ENCODE assay signal across 8 cellular contexts in genomic region chr14:102316746-102317563, GRCh38. TPM values are rescaled to one million over a fixed set of nuclear protein-coding genes. Genes with fewer than 3 reads are reported as not detected.
DNase-seq lines count a peak whose midpoint lies in the region; ATAC-seq, FAIRE-seq and TF ChIP-seq lines count a peak whose summit lies in the region.

No MANE protein-coding gene starts in this region.

- BruUV-seq in HepG2 (replicated peaks; lab: Mats Ljungman, UMichigan) = no TSS peak

- POLR2A ChIA-PET in HepG2 (lab: Yijun Ruan, JAX) = interaction anchor here (0.6 to 1.4 kb wide), 7 partner anchors 12 to 1602 kb away, joined by 3 to 7 read pairs (median 3); partner anchors contain the start of genes CINP, TECPR2 and WDR20

- TF ChIP-seq EP300 in HepG2 (IDR thresholded peaks at IDR 0.05; ENCODE audit: low read depth in 2 of 2, low read length in 2 of 2) (peak; percentile 18 to 54; a peak in 2 of 4 replicates), HepG2 (CRISPR knock-in tag; IDR thresholded peaks at IDR 0.05; ENCODE audit: borderline replicate concordance) (no peak)

- peak in 1 of 2 experiments; percentile 25; a peak in 2 of 4 replicates for TF ChIP-seq POLR2A in HepG2 (IDR thresholded peaks at IDR 0.05; ENCODE audit: insufficient read depth in 1 of 2, low read depth in 2 of 2, low read length in 2 of 2)

- H3K9me3 ChIP-seq in HepG2 (ENCODE audit: low read length) = no peaks in the 10 kb centered on the region

- CTCF ChIA-PET in HepG2 (lab: Yijun Ruan, JAX; ENCODE audit: low intra/inter-chr PET ratio, low total read pairs) = interaction anchor here (1.5 to 1.7 kb wide), 2 partner anchors 21 to 82 kb away, joined by 3 to 4 read pairs; no protein-coding TSS in a partner anchor

- peak overlapping the region; percentile 79 for H3K27ac Mint-ChIP-seq in dendritic cell treated with granulocyte-macrophage colony-stimulating factor and Interleukin-4, amounts not matched to agents 40 ng/mL and 50 ng/mL, for 4 days

- in situ Hi-C loops in HepG2 (cut with HindIII; ENCODE audit: extremely low pct_ligation_motif_present, low pct_unique_long_range_greater_than_20kb) = loop anchor here (5.0 to 10.0 kb wide), 2 partner anchors 242 to 355 kb away; partner anchors contain the start of gene DYNC1H1

- DNase-seq in CD1c-positive myeloid dendritic cell (ENCODE audit: extremely low spot score) = peak; percentile 96
- DNase-seq in NCI-H69 (lab: John Stamatoyannopoulos, UW) = peak; percentile 95
- DNase-seq in activated CD4-positive, alpha-beta T cell treated with anti-CD3 and anti-CD28 coated beads, Interleukin-2, amount 50 U/mL, for 1 hour = peak; percentile 95
- peak; percentile 83 for DNase-seq in HepG2 (ENCODE audit: low spot score)
- DNase-seq in stimulated activated CD4-positive, alpha-beta T cell treated with anti-CD3 and anti-CD28 coated beads, Interleukin-2, amount 100 ng/mL, for 48 hours = peak; percentile 98 to 100

- H3K27me3 Mint-ChIP-seq in dendritic cell treated with granulocyte-macrophage colony-stimulating factor and Interleukin-4, amounts not matched to agents 40 ng/mL and 50 ng/mL, for 4 days = peaks cover 12% of the 10 kb centered on the region

- H3K27me3 ChIP-seq in HepG2 (ENCODE audit: control insufficient read depth in 1 of 2, insufficient read depth in 2 of 2, low read length in 2 of 2) = no peaks in the 10 kb centered on the region; a peak in 1 of 5 replicates

- H3K36me3 Mint-ChIP-seq in dendritic cell treated with granulocyte-macrophage colony-stimulating factor and Interleukin-4, amounts not matched to agents 40 ng/mL and 50 ng/mL, for 4 days (ENCODE audit: low read depth) = peaks cover 6% of the 10 kb centered on the region

- H3K9me3 Mint-ChIP-seq in dendritic cell treated with granulocyte-macrophage colony-stimulating factor and Interleukin-4, amounts not matched to agents 40 ng/mL and 50 ng/mL, for 4 days = no peaks in the 10 kb centered on the region

- peak overlapping the region; percentile 77 to 97 (median 86) for H3K4me3 ChIP-seq in HepG2 (replicated peaks in 1 of 3; ENCODE audit: insufficient read depth in 1 of 3, low read depth in 2 of 3, low read length in 3 of 3)

- H2AFZ ChIP-seq in HepG2 (ENCODE audit: low read length) = peak overlapping the region; percentile 93

- peak overlapping the region; percentile 86 for H3K4me2 ChIP-seq in HepG2 (ENCODE audit: low read depth, low read length)

- TF ChIP-seq RAD21 in HepG2 (CRISPR knock-in tag; IDR thresholded peaks at IDR 0.05) = 0 out of 2 replicates have a peak, but pooled peaks have one; percentile 26

- H3K36me3 ChIP-seq in HepG2 (replicated peaks in 1 of 2; ENCODE audit: control insufficient read depth in 1 of 2, insufficient read depth in 2 of 2, low read length in 2 of 2) = no peaks in the 10 kb centered on the region

- peak; percentile 93 for TF ChIP-seq CTCF in HepG2 (CRISPR knock-in tag; IDR thresholded peaks at IDR 0.05)

- peaks cover 55% of the 10 kb centered on the region for H3K4me1 ChIP-seq in HepG2 (ENCODE audit: insufficient read depth, low read length)

- 1% methylated on average over 28 of the region's 54 CpGs for WGBS in HepG2 (ENCODE audit: low lambda C conversion rate)

- H3K9ac ChIP-seq in HepG2 (ENCODE audit: insufficient read depth, low read depth, low read length) = peak overlapping the region; percentile 98

- ATAC-seq in GM19395 (IDR thresholded peaks at IDR 0.05; ENCODE audit: unreplicated experiment) = peak; percentile 70
- peak; percentile 69 for ATAC-seq in HG03521 (IDR thresholded peaks at IDR 0.05; ENCODE audit: unreplicated experiment)
- ATAC-seq in HepG2 = peak; percentile 52

- H3K27ac ChIP-seq in HepG2 (ENCODE audit: extremely low read length, insufficient read depth, low read length) = peak overlapping the region; percentile 80

- peaks cover 7% of the 10 kb centered on the region for H3K79me2 ChIP-seq in HepG2 (ENCODE audit: insufficient read depth, low read length)

- no peak for FAIRE-seq in HepG2 (lab: Jason Lieb, UNC)

- intact Hi-C loops in dendritic cell treated with granulocyte-macrophage colony-stimulating factor and Interleukin-4, amounts not matched to agents 40 ng/mL and 50 ng/mL, for 4 days (cut with micrococcal nuclease) = loop anchor here (2.0 to 10.0 kb wide), 2 partner anchors 230 to 352 kb away; partner anchors contain the start of genes DYNC1H1 and HSP90AA1
- intact Hi-C loops in HepG2 (cut with micrococcal nuclease; ENCODE audit: unreplicated experiment) = loop anchor here (5.0 kb wide), 2 partner anchors 175 to 200 kb away; no protein-coding TSS in a partner anchor

- H3K4me1 Mint-ChIP-seq in dendritic cell treated with granulocyte-macrophage colony-stimulating factor and Interleukin-4, amounts not matched to agents 40 ng/mL and 50 ng/mL, for 4 days (ENCODE audit: low read depth) = peaks cover 41% of the 10 kb centered on the region

- no peaks in the 10 kb centered on the region for H4K20me1 ChIP-seq in HepG2 (ENCODE audit: insufficient read depth, low read length)

- H3K4me3 Mint-ChIP-seq in dendritic cell treated with granulocyte-macrophage colony-stimulating factor and Interleukin-4, amounts not matched to agents 40 ng/mL and 50 ng/mL, for 4 days = peak overlapping the region; percentile 80

RNA-seq across cellular contexts. Expression of gene ZNF839, which starts 2.6 kb away (rescaled TPM):
- total RNA-seq in HepG2 (2016; rRNA removed; fragmentation: Illumina TruSeq; extraction: Trizol) = 8.2 and 12.8 TPM in 2 replicates
- 9.1 and 10.6 TPM in 2 replicates for total RNA-seq in HepG2 (2016; cell fraction: cytosol; rRNA removed; fragmentation: Illumina TruSeq; extraction: Trizol; ENCODE audit: low read depth)
- 8.4 and 10.7 TPM in 2 replicates for total RNA-seq in HepG2 (2016; cell fraction: insoluble cytoplasmic fraction; rRNA removed; fragmentation: Illumina TruSeq; extraction: Trizol)
- total RNA-seq in HepG2 (2016; cell fraction: membrane; rRNA removed; fragmentation: Illumina TruSeq; extraction: Trizol) = 9.6 and 11.1 TPM in 2 replicates
- total RNA-seq in HepG2 (2016; cell fraction: nucleus; rRNA removed; fragmentation: Illumina TruSeq; extraction: Trizol) = 11.5 and 11.8 TPM in 2 replicates
- 9.3 and 11.1 TPM in 2 replicates for polyA plus RNA-seq in HepG2 (2011; rRNA removed)
- 5.1 and 6.1 TPM in 2 replicates for polyA plus RNA-seq in HepG2 (2011; cell fraction: cytosol; rRNA removed)
- 26.5 and 27.5 TPM in 2 replicates for polyA plus RNA-seq in HepG2 (2011; cell fraction: nucleus; rRNA removed)
- 4.2 and 5.2 TPM in 2 replicates for polyA plus RNA-seq in HepG2 (2012)
- 1.3 and 1.6 TPM in 2 replicates for polyA plus RNA-seq in HepG2 (2016; cell fraction: cytosol; fragmentation: Illumina TruSeq; extraction: Trizol; ENCODE audit: low read depth)
- 5.7 and 6.5 TPM in 2 replicates for polyA plus RNA-seq in HepG2 (2016; cell fraction: insoluble cytoplasmic fraction; fragmentation: Illumina TruSeq; extraction: Trizol; ENCODE audit: low read depth)
- polyA plus RNA-seq in HepG2 (2016; cell fraction: membrane; fragmentation: Illumina TruSeq; extraction: Trizol; ENCODE audit: low read depth) = 3.0 and 4.1 TPM in 2 replicates
- 33.2 and 35.7 TPM in 2 replicates for polyA plus RNA-seq in HepG2 (2016; cell fraction: nucleus; fragmentation: Illumina TruSeq; extraction: Trizol; ENCODE audit: insufficient read depth, low read depth)
- polyA minus RNA-seq in HepG2 (2011; rRNA and poly(A)+ RNA removed; ENCODE audit: low replicate concordance) = 7.4 and 14.9 TPM in 2 replicates
- 4.6 and 4.8 TPM in 2 replicates for polyA minus RNA-seq in HepG2 (2011; cell fraction: cytosol; rRNA and poly(A)+ RNA removed)
- polyA minus RNA-seq in HepG2 (2011; cell fraction: nucleus; rRNA and poly(A)+ RNA removed) = 11.6 and 11.8 TPM in 2 replicates

RNA-seq across cellular contexts. Expression of gene MOK, which starts 12.0 kb away (rescaled TPM):
- 11.8 and 15.3 TPM in 2 replicates for total RNA-seq in HepG2 (2016; rRNA removed; fragmentation: Illumina TruSeq; extraction: Trizol)
- total RNA-seq in HepG2 (2016; cell fraction: cytosol; rRNA removed; fragmentation: Illumina TruSeq; extraction: Trizol; ENCODE audit: low read depth) = 7.0 and 12.1 TPM in 2 replicates
- total RNA-seq in HepG2 (2016; cell fraction: insoluble cytoplasmic fraction; rRNA removed; fragmentation: Illumina TruSeq; extraction: Trizol) = 10.5 and 15.8 TPM in 2 replicates
- total RNA-seq in HepG2 (2016; cell fraction: membrane; rRNA removed; fragmentation: Illumina TruSeq; extraction: Trizol) = 15.2 and 16.8 TPM in 2 replicates
- total RNA-seq in HepG2 (2016; cell fraction: nucleus; rRNA removed; fragmentation: Illumina TruSeq; extraction: Trizol) = 26.0 and 26.9 TPM in 2 replicates
- 16.9 and 17.6 TPM in 2 replicates for polyA plus RNA-seq in HepG2 (2011; rRNA removed)
- polyA plus RNA-seq in HepG2 (2011; cell fraction: cytosol; rRNA removed) = 10.7 and 15.6 TPM in 2 replicates
- polyA plus RNA-seq in HepG2 (2011; cell fraction: nucleus; rRNA removed) = 56.1 and 57.8 TPM in 2 replicates
- polyA plus RNA-seq in HepG2 (2012) = 7.0 and 8.7 TPM in 2 replicates
- 13.9 and 14.7 TPM in 2 replicates for polyA plus RNA-seq in HepG2 (2016; cell fraction: cytosol; fragmentation: Illumina TruSeq; extraction: Trizol; ENCODE audit: low read depth)
- 15.1 and 15.7 TPM in 2 replicates for polyA plus RNA-seq in HepG2 (2016; cell fraction: insoluble cytoplasmic fraction; fragmentation: Illumina TruSeq; extraction: Trizol; ENCODE audit: low read depth)
- polyA plus RNA-seq in HepG2 (2016; cell fraction: membrane; fragmentation: Illumina TruSeq; extraction: Trizol; ENCODE audit: low read depth) = 19.4 and 21.3 TPM in 2 replicates
- polyA plus RNA-seq in HepG2 (2016; cell fraction: nucleus; fragmentation: Illumina TruSeq; extraction: Trizol; ENCODE audit: insufficient read depth, low read depth) = 51.9 and 52.5 TPM in 2 replicates
- polyA minus RNA-seq in HepG2 (2011; rRNA and poly(A)+ RNA removed; ENCODE audit: low replicate concordance) = 4.3 and 8.7 TPM in 2 replicates
- polyA minus RNA-seq in HepG2 (2011; cell fraction: cytosol; rRNA and poly(A)+ RNA removed) = 5.2 and 5.4 TPM in 2 replicates
- 29.5 and 42.1 TPM in 2 replicates for polyA minus RNA-seq in HepG2 (2011; cell fraction: nucleus; rRNA and poly(A)+ RNA removed)

RNA-seq across cellular contexts. Expression of gene CINP, which starts 45.7 kb away (rescaled TPM):
- total RNA-seq in HepG2 (2016; rRNA removed; fragmentation: Illumina TruSeq; extraction: Trizol) = 42.8 and 59.7 TPM in 2 replicates
- 9.8 and 10.7 TPM in 2 replicates for total RNA-seq in HepG2 (2016; cell fraction: cytosol; rRNA removed; fragmentation: Illumina TruSeq; extraction: Trizol; ENCODE audit: low read depth)
- total RNA-seq in HepG2 (2016; cell fraction: insoluble cytoplasmic fraction; rRNA removed; fragmentation: Illumina TruSeq; extraction: Trizol) = 42.0 and 63.9 TPM in 2 replicates
- total RNA-seq in HepG2 (2016; cell fraction: membrane; rRNA removed; fragmentation: Illumina TruSeq; extraction: Trizol) = 19.4 and 21.7 TPM in 2 replicates
- 14.1 and 15.2 TPM in 2 replicates for total RNA-seq in HepG2 (2016; cell fraction: nucleus; rRNA removed; fragmentation: Illumina TruSeq; extraction: Trizol)
- polyA plus RNA-seq in HepG2 (2011; rRNA removed) = 30.9 and 32.8 TPM in 2 replicates
- 37.0 and 48.8 TPM in 2 replicates for polyA plus RNA-seq in HepG2 (2011; cell fraction: cytosol; rRNA removed)
- polyA plus RNA-seq in HepG2 (2011; cell fraction: nucleus; rRNA removed) = 9.4 and 12.4 TPM in 2 replicates
- polyA plus RNA-seq in HepG2 (2012) = 22.1 and 22.3 TPM in 2 replicates
- 14.5 and 14.8 TPM in 2 replicates for polyA plus RNA-seq in HepG2 (2016; cell fraction: cytosol; fragmentation: Illumina TruSeq; extraction: Trizol; ENCODE audit: low read depth)
- 70.2 and 75.7 TPM in 2 replicates for polyA plus RNA-seq in HepG2 (2016; cell fraction: insoluble cytoplasmic fraction; fragmentation: Illumina TruSeq; extraction: Trizol; ENCODE audit: low read depth)
- polyA plus RNA-seq in HepG2 (2016; cell fraction: membrane; fragmentation: Illumina TruSeq; extraction: Trizol; ENCODE audit: low read depth) = 15.8 and 20.2 TPM in 2 replicates
- polyA plus RNA-seq in HepG2 (2016; cell fraction: nucleus; fragmentation: Illumina TruSeq; extraction: Trizol; ENCODE audit: insufficient read depth, low read depth) = 24.1 and 25.0 TPM in 2 replicates
- 47.0 and 60.6 TPM in 2 replicates for polyA minus RNA-seq in HepG2 (2011; rRNA and poly(A)+ RNA removed; ENCODE audit: low replicate concordance)
- polyA minus RNA-seq in HepG2 (2011; cell fraction: cytosol; rRNA and poly(A)+ RNA removed) = 13.5 and 13.8 TPM in 2 replicates
- polyA minus RNA-seq in HepG2 (2011; cell fraction: nucleus; rRNA and poly(A)+ RNA removed) = 17.0 and 18.9 TPM in 2 replicates

RNA-seq across cellular contexts. Expression of gene TECPR2, which starts 45.8 kb away (rescaled TPM):
- total RNA-seq in HepG2 (2016; rRNA removed; fragmentation: Illumina TruSeq; extraction: Trizol) = 5.7 and 13.6 TPM in 2 replicates
- total RNA-seq in HepG2 (2016; cell fraction: cytosol; rRNA removed; fragmentation: Illumina TruSeq; extraction: Trizol; ENCODE audit: low read depth) = 1.9 and 2.0 TPM in 2 replicates
- total RNA-seq in HepG2 (2016; cell fraction: insoluble cytoplasmic fraction; rRNA removed; fragmentation: Illumina TruSeq; extraction: Trizol) = 7.0 and 9.8 TPM in 2 replicates
- total RNA-seq in HepG2 (2016; cell fraction: membrane; rRNA removed; fragmentation: Illumina TruSeq; extraction: Trizol) = 2.6 and 5.0 TPM in 2 replicates
- 7.5 and 9.3 TPM in 2 replicates for total RNA-seq in HepG2 (2016; cell fraction: nucleus; rRNA removed; fragmentation: Illumina TruSeq; extraction: Trizol)
- polyA plus RNA-seq in HepG2 (2011; rRNA removed) = 3.5 and 4.6 TPM in 2 replicates
- 2.6 and 2.7 TPM in 2 replicates for polyA plus RNA-seq in HepG2 (2011; cell fraction: cytosol; rRNA removed)
- 7.3 and 11.9 TPM in 2 replicates for polyA plus RNA-seq in HepG2 (2011; cell fraction: nucleus; rRNA removed)
- 3.2 and 3.8 TPM in 2 replicates for polyA plus RNA-seq in HepG2 (2012)
- polyA plus RNA-seq in HepG2 (2016; cell fraction: cytosol; fragmentation: Illumina TruSeq; extraction: Trizol; ENCODE audit: low read depth) = 0.25 and 0.41 TPM in 2 replicates
- polyA plus RNA-seq in HepG2 (2016; cell fraction: insoluble cytoplasmic fraction; fragmentation: Illumina TruSeq; extraction: Trizol; ENCODE audit: low read depth) = 3.3 and 5.5 TPM in 2 replicates
- polyA plus RNA-seq in HepG2 (2016; cell fraction: membrane; fragmentation: Illumina TruSeq; extraction: Trizol; ENCODE audit: low read depth) = 0.94 and 1.0 TPM in 2 replicates
- 8.0 and 10.0 TPM in 2 replicates for polyA plus RNA-seq in HepG2 (2016; cell fraction: nucleus; fragmentation: Illumina TruSeq; extraction: Trizol; ENCODE audit: insufficient read depth, low read depth)
- polyA minus RNA-seq in HepG2 (2011; rRNA and poly(A)+ RNA removed; ENCODE audit: low replicate concordance) = 12.3 and 15.8 TPM in 2 replicates
- 3.6 and 7.3 TPM in 2 replicates for polyA minus RNA-seq in HepG2 (2011; cell fraction: cytosol; rRNA and poly(A)+ RNA removed)
- polyA minus RNA-seq in HepG2 (2011; cell fraction: nucleus; rRNA and poly(A)+ RNA removed) = 8.8 and 9.8 TPM in 2 replicates

Comparison
In these comparisons a context has a peak if more than half of its experiments do, and no peak if none do; other contexts are left out.
1. Peak in every context shown above with its lines: DNase-seq, ATAC-seq, H3K4me3 ChIP-seq and H3K27ac ChIP-seq.